ENCODE assay signal across 8 cellular contexts in the genomic region with DNA sequence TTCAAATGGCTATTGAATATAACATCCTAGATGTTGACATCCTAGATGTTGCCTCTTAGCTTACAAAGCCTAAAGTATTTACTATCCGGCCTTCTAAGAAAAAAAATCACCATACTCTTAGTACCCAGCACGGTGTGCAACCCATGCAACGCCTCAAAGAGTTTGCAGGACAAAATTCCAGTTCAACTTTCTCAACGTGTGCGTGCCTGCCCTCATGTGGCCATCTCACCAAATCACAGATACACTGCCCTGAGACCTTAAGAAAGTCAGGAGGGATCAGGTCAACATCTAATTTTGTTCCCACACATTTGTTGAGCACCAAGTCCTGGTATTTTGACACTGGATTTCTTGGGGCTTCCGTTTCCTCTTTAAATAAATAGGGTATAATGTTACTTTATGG.
DNase-seq lines count a peak whose midpoint lies in the region; ATAC-seq, FAIRE-seq and TF ChIP-seq lines count a peak whose summit lies in the region.

No MANE protein-coding gene starts in this region.

- no peaks in the 10 kb centered on the region for H3K9me3 ChIP-seq in pancreas

- ATAC-seq in pancreas (peak in 3 of 4 donors; percentile 22 to 28 (median 27)), GM18517 (IDR thresholded peaks at IDR 0.05; ENCODE audit: unreplicated experiment) (no peak)

- DNase-seq in NCI-H2171 treated with DMSO at 0.1 percent for 48 hours (lab: John Stamatoyannopoulos, UW): peak; percentile 5
- no peak for DNase-seq in NCI-H2171 (lab: John Stamatoyannopoulos, UW)
- DNase-seq in Kasumi-1 (lab: John Stamatoyannopoulos, UW): peak; percentile 51 to 80
- peak; percentile 24 for DNase-seq in bronchial epithelial cell (ENCODE audit: low read depth)
- DNase-seq in pancreas: no peak
- no peak for DNase-seq in immature natural killer cell
- no peak for DNase-seq in T-helper 2 cell treated with Interferon-gamma antibody and Interleukin-4, amounts not matched to agents 5 μg/mL and 100 μg/mL, for 36 hours (ENCODE audit: low spot score)

- no peaks in the 10 kb centered on the region for H3K36me3 Mint-ChIP-seq in immature natural killer cell
- H3K36me3 Mint-ChIP-seq in T-helper 2 cell treated with Interferon-gamma antibody and Interleukin-4, amounts not matched to agents 5 μg/mL and 100 μg/mL, for 36 hours (ENCODE audit: low read depth): no peaks in the 10 kb centered on the region

- H3K27ac Mint-ChIP-seq in immature natural killer cell: no peak overlapping the region
- H3K27ac Mint-ChIP-seq in T-helper 2 cell treated with Interferon-gamma antibody and Interleukin-4, amounts not matched to agents 5 μg/mL and 100 μg/mL, for 36 hours: no peak overlapping the region

- no peaks in the 10 kb centered on the region for H3K4me1 ChIP-seq in pancreas

- H3K27me3 Mint-ChIP-seq in immature natural killer cell (ENCODE audit: low read depth in 3 of 3): peaks cover 3 to 9% (median 7%) of the 10 kb centered on the region in 3 donors
- peaks cover 2% of the 10 kb centered on the region for H3K27me3 Mint-ChIP-seq in T-helper 2 cell treated with Interferon-gamma antibody and Interleukin-4, amounts not matched to agents 5 μg/mL and 100 μg/mL, for 36 hours (ENCODE audit: low read depth)

- WGBS in pancreas, 2 donors: 72 to 80% methylated on average over 6 of the region's 6 CpGs

- H3K27ac ChIP-seq in pancreas: no peak overlapping the region

- H3K27me3 ChIP-seq in bronchial epithelial cell (ENCODE audit: control insufficient read depth, insufficient read depth, low read length) (no peaks in the 10 kb centered on the region), pancreas (no peaks in the 10 kb centered on the region)

- peaks cover 0 to 1% (median 0%) of the 10 kb centered on the region in 6 donors for H3K9me3 Mint-ChIP-seq in immature natural killer cell
- no peaks in the 10 kb centered on the region for H3K9me3 Mint-ChIP-seq in T-helper 2 cell treated with Interferon-gamma antibody and Interleukin-4, amounts not matched to agents 5 μg/mL and 100 μg/mL, for 36 hours

- H3K4me3 Mint-ChIP-seq in immature natural killer cell: no peak overlapping the region
- H3K4me3 Mint-ChIP-seq in T-helper 2 cell treated with Interferon-gamma antibody and Interleukin-4, amounts not matched to agents 5 μg/mL and 100 μg/mL, for 36 hours: no peak overlapping the region

- intact Hi-C loops in pancreas (cut with DNase I): no loop called here

- TF ChIP-seq CTCF in bronchial epithelial cell (IDR thresholded peaks at IDR 0.05; ENCODE audit: insufficient read depth, low read length, severe bottlenecking) (peak; percentile 37), pancreas (IDR thresholded peaks at IDR 0.05) (peak in 1 of 4 donors; percentile 12)

- peak; percentile 66 for FAIRE-seq in bronchial epithelial cell (lab: Jason Lieb, UNC)
- no peak for FAIRE-seq in pancreas (lab: Jason Lieb, UNC)

- peaks cover 3% of the 10 kb centered on the region for H3K36me3 ChIP-seq in bronchial epithelial cell (ENCODE audit: control insufficient read depth, insufficient read depth, low read length)
- no peaks in the 10 kb centered on the region for H3K36me3 ChIP-seq in pancreas

- H3K4me1 Mint-ChIP-seq in immature natural killer cell: peaks cover 12 to 16% of the 10 kb centered on the region in 2 donors
- peaks cover 35% of the 10 kb centered on the region for H3K4me1 Mint-ChIP-seq in T-helper 2 cell treated with Interferon-gamma antibody and Interleukin-4, amounts not matched to agents 5 μg/mL and 100 μg/mL, for 36 hours (ENCODE audit: low read depth)

- H3K4me3 ChIP-seq in bronchial epithelial cell (ENCODE audit: low read depth, low read length): no peak overlapping the region
- no peak overlapping the region for H3K4me3 ChIP-seq in pancreas

Comparison
In these comparisons a context has a peak if more than half of its experiments do, and no peak if none do; other contexts are left out.
1. DNase-seq: peak in NCI-H2171 treated with DMSO at 0.1 percent for 48 hours (single experiment), Kasumi-1 (2 of 2) and bronchial epithelial cell (single experiment); none in NCI-H2171 (single experiment), pancreas (0 of 6), immature natural killer cell (0 of 3) and T-helper 2 cell treated with Interferon-gamma antibody and Interleukin-4, amounts not matched to agents 5 μg/mL and 100 μg/mL, for 36 hours (single experiment).